ENCODE assay signal across 2 cellular contexts in the genomic region with DNA sequence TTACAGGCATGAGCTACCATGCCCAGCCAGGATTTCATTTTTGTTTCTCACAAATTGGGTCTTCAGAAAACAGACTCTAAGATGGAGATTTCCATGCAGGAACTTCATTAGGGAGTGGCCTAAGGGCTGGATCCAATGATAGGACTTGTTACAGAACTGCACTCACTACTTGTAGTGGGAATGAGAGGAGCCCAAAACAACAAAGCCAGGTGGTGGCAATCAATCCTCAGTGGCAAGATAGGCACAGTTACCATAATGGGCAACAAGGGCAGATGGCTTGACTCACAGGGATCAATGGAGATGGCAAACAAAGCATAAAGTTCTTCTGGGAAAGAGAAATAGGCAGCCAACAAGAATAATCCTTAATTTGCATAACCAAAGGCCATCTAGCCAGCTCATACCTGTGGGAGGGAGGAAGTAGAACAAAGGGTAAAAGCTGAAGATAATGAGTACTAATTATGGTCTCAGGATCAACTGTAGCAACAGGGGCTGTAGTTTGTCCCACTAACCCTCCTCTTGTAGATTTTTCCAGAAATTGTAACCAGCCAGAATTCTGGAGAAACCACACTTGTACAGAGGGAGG.
TF ChIP-seq lines count a peak whose summit lies in the region.

No MANE protein-coding gene starts in this region.

TF ChIP-seq in WTC11, 78 proteins besides CTCF, POLR2A, EP300 and RAD21 (continued from another document):
- TF ChIP-seq, protein P1, sequence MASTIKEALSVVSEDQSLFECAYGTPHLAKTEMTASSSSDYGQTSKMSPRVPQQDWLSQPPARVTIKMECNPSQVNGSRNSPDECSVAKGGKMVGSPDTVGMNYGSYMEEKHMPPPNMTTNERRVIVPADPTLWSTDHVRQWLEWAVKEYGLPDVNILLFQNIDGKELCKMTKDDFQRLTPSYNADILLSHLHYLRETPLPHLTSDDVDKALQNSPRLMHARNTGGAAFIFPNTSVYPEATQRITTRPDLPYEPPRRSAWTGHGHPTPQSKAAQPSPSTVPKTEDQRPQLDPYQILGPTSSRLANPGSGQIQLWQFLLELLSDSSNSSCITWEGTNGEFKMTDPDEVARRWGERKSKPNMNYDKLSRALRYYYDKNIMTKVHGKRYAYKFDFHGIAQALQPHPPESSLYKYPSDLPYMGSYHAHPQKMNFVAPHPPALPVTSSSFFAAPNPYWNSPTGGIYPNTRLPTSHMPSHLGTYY (CRISPR knock-in tag; IDR thresholded peaks at IDR 0.05) = no peak
- TF ChIP-seq ZBTB21 (CRISPR knock-in tag; IDR thresholded peaks at IDR 0.05; ENCODE audit: borderline replicate concordance) = no peak
- TF ChIP-seq NR1H2 (CRISPR knock-in tag; IDR thresholded peaks at IDR 0.05) = no peak
- TF ChIP-seq, protein P2, sequence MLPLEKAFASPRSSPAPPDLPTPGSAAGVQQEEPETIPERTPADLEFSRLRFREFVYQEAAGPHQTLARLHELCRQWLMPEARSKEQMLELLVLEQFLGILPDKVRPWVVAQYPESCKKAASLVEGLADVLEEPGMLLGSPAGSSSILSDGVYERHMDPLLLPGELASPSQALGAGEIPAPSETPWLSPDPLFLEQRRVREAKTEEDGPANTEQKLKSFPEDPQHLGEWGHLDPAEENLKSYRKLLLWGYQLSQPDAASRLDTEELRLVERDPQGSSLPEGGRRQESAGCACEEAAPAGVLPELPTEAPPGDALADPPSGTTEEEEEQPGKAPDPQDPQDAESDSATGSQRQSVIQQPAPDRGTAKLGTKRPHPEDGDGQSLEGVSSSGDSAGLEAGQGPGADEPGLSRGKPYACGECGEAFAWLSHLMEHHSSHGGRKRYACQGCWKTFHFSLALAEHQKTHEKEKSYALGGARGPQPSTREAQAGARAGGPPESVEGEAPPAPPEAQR (CRISPR knock-in tag; IDR thresholded peaks at IDR 0.05) = 0 out of 2 replicates have a peak, but pooled peaks have one; percentile 38

TF ChIP-seq in SK-N-SH, 30 proteins besides CTCF, POLR2A, EP300 and RAD21 (continued from another document):
- TF ChIP-seq POLR2AphosphoS5 (IDR thresholded peaks at IDR 0.05; ENCODE audit: low read depth, low read length) (no peak), GABPA (IDR thresholded peaks at IDR 0.05; ENCODE audit: low read depth) (no peak), RCOR1 (IDR thresholded peaks at IDR 0.05; ENCODE audit: low read length) (no peak), FOXJ3 (CRISPR knock-in tag; IDR thresholded peaks at IDR 0.05) (no peak), CHD2 (IDR thresholded peaks at IDR 0.05; ENCODE audit: low read length, partially characterized antibody) (no peak), NFIC (IDR thresholded peaks at IDR 0.05; ENCODE audit: borderline replicate concordance) (no peak), YY1 (IDR thresholded peaks at IDR 0.05; ENCODE audit: low read depth) (no peak), MXI1 (IDR thresholded peaks at IDR 0.05; ENCODE audit: low read depth, low read length) (no peak), JUND (IDR thresholded peaks at IDR 0.05) (no peak), FOSL2 (IDR thresholded peaks at IDR 0.05; ENCODE audit: borderline replicate concordance, low read depth) (no peak), RFX5 (IDR thresholded peaks at IDR 0.05; ENCODE audit: low read length) (no peak), TEAD4 (IDR thresholded peaks at IDR 0.05; ENCODE audit: borderline replicate concordance, insufficient read depth) (no peak), ELF1 (IDR thresholded peaks at IDR 0.05) (no peak), SIN3A (IDR thresholded peaks at IDR 0.05; ENCODE audit: borderline replicate concordance, low read depth, low read length) (no peak)
- TF ChIP-seq, protein P3, sequence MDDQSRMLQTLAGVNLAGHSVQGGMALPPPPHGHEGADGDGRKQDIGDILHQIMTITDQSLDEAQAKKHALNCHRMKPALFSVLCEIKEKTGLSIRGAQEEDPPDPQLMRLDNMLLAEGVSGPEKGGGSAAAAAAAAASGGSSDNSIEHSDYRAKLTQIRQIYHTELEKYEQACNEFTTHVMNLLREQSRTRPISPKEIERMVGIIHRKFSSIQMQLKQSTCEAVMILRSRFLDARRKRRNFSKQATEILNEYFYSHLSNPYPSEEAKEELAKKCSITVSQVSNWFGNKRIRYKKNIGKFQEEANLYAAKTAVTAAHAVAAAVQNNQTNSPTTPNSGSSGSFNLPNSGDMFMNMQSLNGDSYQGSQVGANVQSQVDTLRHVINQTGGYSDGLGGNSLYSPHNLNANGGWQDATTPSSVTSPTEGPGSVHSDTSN (IDR thresholded peaks at IDR 0.05) = no peak
